9 cellular contexts compared by ENCODE assay signal in genomic region chr1:87805661-87806376, GRCh38.
DNase-seq lines count a peak whose midpoint lies in the region; ATAC-seq and TF ChIP-seq lines count a peak whose summit lies in the region.
"Had no signal": no experiment of that assay in that cellular context is flagged by ENCODE, and none has a peak within 500 bp of the region (broad histone marks: within the 10 kb centered on the region; RNA-seq: fewer than 3 reads in every experiment).

No MANE protein-coding gene starts in this region.

- no peaks in the 10 kb centered on the region for H3K9me2 ChIP-seq in SK-N-SH

- DNase-seq in GM03348 (ENCODE audit: low spot score) (peak; percentile 68), SK-N-SH (no peak), fibroblast of the conjunctiva (ENCODE audit: low read depth) (peak; percentile 28), sigmoid colon (no peak), pons (ENCODE audit: low spot score) (no peak), vagina (ENCODE audit: extremely low spot score in 2 of 2) (no peak)
- DNase-seq in effector CD4-positive, alpha-beta T cell = no peak
- DNase-seq: NCI-H446 had no signal

- H4K20me1 ChIP-seq in SK-N-SH (ENCODE audit: insufficient read depth) = no peaks in the 10 kb centered on the region

- TF ChIP-seq EP300 in SK-N-SH (IDR thresholded peaks at IDR 0.05; ENCODE audit: borderline replicate concordance in 1 of 2, low read depth in 1 of 2, low read length in 1 of 2) (peak in 1 of 2 experiments; percentile 45; a peak in 1 of 4 replicates), sigmoid colon (IDR thresholded peaks at IDR 0.05) (no peak)

- TF ChIP-seq CTCF in SK-N-SH (IDR thresholded peaks at IDR 0.05) (no peak), sigmoid colon (IDR thresholded peaks at IDR 0.05) (no peak), vagina (IDR thresholded peaks at IDR 0.05) (no peak)

- H3K4me1 ChIP-seq in SK-N-SH (ENCODE audit: control insufficient read depth in 1 of 2, insufficient read depth in 2 of 2, low read depth in 1 of 2, low read length in 1 of 2) (no peaks in the 10 kb centered on the region; a peak in 1 of 4 replicates), sigmoid colon (peaks cover 0 to 15% (median 3%) of the 10 kb centered on the region in 4 donors), vagina (peaks cover 6% of the 10 kb centered on the region)

- TF ChIP-seq POLR2A in sigmoid colon (IDR thresholded peaks at IDR 0.05) (no peak), vagina (IDR thresholded peaks at IDR 0.05) (no peak)

- H3K36me3 ChIP-seq in SK-N-SH (replicated peaks in 1 of 2; ENCODE audit: control insufficient read depth in 1 of 2, insufficient read depth in 2 of 2, low read length in 1 of 2) (no peaks in the 10 kb centered on the region), sigmoid colon (no peaks in the 10 kb centered on the region), vagina (no peaks in the 10 kb centered on the region)

- H3K4me2 ChIP-seq in SK-N-SH = peak overlapping the region; percentile 55

- TF ChIP-seq RAD21 in SK-N-SH (IDR thresholded peaks at IDR 0.05; ENCODE audit: low read length) = no peak

- H3K79me2 ChIP-seq in SK-N-SH (ENCODE audit: insufficient read depth) = no peaks in the 10 kb centered on the region

- no peaks in the 10 kb centered on the region for H3F3A ChIP-seq in SK-N-SH (replicated peaks; ENCODE audit: insufficient read depth)

- 11% methylated on average over 14 of the region's 14 CpGs for WGBS in SK-N-SH (ENCODE audit: low lambda C conversion rate)
- 79 to 80% methylated on average over 14 of the region's 14 CpGs for WGBS in sigmoid colon, 2 donors

- POLR2A ChIA-PET in SK-N-SH (lab: Yijun Ruan, JAX) = no interaction called here

- H3K4me3 ChIP-seq in SK-N-SH (ENCODE audit: low read depth in 2 of 2, low read length in 1 of 2) (peak overlapping the region in 1 of 2 experiments; percentile 17; a peak in 1 of 4 replicates), sigmoid colon (peak overlapping the region in 2 of 4 donors; percentile 3 to 4), vagina (peak overlapping the region in 1 of 2 donors; percentile 8)

- peak overlapping the region; percentile 9; the same call in 1 of the 2 replicates for H3K9ac ChIP-seq in SK-N-SH

- no peak for ATAC-seq in GM19452 (IDR thresholded peaks at IDR 0.05; ENCODE audit: unreplicated experiment)

- peak overlapping the region; percentile 84 for H2AFZ ChIP-seq in SK-N-SH (ENCODE audit: low read depth)

- no peaks in the 10 kb centered on the region for H3K27me3 ChIP-seq in SK-N-SH (ENCODE audit: insufficient read depth)
- H3K27me3 ChIP-seq in sigmoid colon = no peaks in the 10 kb centered on the region
- no peaks in the 10 kb centered on the region for H3K27me3 ChIP-seq in vagina

- no peaks in the 10 kb centered on the region for H3K9me3 ChIP-seq in SK-N-SH
- no peaks in the 10 kb centered on the region for H3K9me3 ChIP-seq in sigmoid colon
- no peaks in the 10 kb centered on the region for H3K9me3 ChIP-seq in vagina

- H3K27ac ChIP-seq in SK-N-SH (ENCODE audit: low read depth in 2 of 2, low read length in 1 of 2) = peak overlapping the region; percentile 52 to 82
- H3K27ac ChIP-seq in sigmoid colon = peak overlapping the region; percentile 38 to 74 (median 46)
- no peak overlapping the region for H3K27ac ChIP-seq in vagina

- intact Hi-C loops in sigmoid colon (cut with DNase I) = no loop called here
- intact Hi-C loops in vagina (cut with DNase I) = no loop called here

- CTCF ChIA-PET in SK-N-SH (lab: Yijun Ruan, JAX) = no interaction called here

TF ChIP-seq in SK-N-SH, 30 proteins besides CTCF, POLR2A, EP300 and RAD21:
- TF ChIP-seq SMC3 (IDR thresholded peaks at IDR 0.05; ENCODE audit: low read depth, low read length) = 0 out of 2 replicates have a peak, but pooled peaks have one; percentile 1
- TF ChIP-seq FOSL2 (IDR thresholded peaks at IDR 0.05; ENCODE audit: borderline replicate concordance, low read depth) = peak; percentile 65
- TF ChIP-seq TAF1 (IDR thresholded peaks at IDR 0.05; ENCODE audit: borderline replicate concordance, low read depth, low read length) = no peak
- TF ChIP-seq JUND (IDR thresholded peaks at IDR 0.05) = peak; percentile 63
- TF ChIP-seq RFX5 (IDR thresholded peaks at IDR 0.05; ENCODE audit: low read length) = no peak
- peak; percentile 57 for TF ChIP-seq MAX (IDR thresholded peaks at IDR 0.05; ENCODE audit: low read depth)
- peak; percentile 30; the same call in 1 of the 2 replicates for TF ChIP-seq NFIC (IDR thresholded peaks at IDR 0.05; ENCODE audit: borderline replicate concordance)
- TF ChIP-seq TEAD4 (IDR thresholded peaks at IDR 0.05; ENCODE audit: borderline replicate concordance, insufficient read depth) = 0 out of 2 replicates have a peak, but pooled peaks have one; percentile 14
- TF ChIP-seq TCF12 (IDR thresholded peaks at IDR 0.05) = peak; percentile 19; the same call in 1 of the 2 replicates
- TF ChIP-seq ZBTB33 (IDR thresholded peaks at IDR 0.05; ENCODE audit: borderline replicate concordance, low read depth) = no peak

Comparison
In these comparisons a context has a peak if more than half of its experiments do, and no peak if none do; other contexts are left out.
1. DNase-seq: peak in GM03348 (single experiment) and fibroblast of the conjunctiva (single experiment); none in SK-N-SH (single experiment), sigmoid colon (single experiment), effector CD4-positive, alpha-beta T cell (single experiment), pons (single experiment) and vagina (0 of 2).